2 cellular contexts compared by ENCODE assay signal in the genomic region with DNA sequence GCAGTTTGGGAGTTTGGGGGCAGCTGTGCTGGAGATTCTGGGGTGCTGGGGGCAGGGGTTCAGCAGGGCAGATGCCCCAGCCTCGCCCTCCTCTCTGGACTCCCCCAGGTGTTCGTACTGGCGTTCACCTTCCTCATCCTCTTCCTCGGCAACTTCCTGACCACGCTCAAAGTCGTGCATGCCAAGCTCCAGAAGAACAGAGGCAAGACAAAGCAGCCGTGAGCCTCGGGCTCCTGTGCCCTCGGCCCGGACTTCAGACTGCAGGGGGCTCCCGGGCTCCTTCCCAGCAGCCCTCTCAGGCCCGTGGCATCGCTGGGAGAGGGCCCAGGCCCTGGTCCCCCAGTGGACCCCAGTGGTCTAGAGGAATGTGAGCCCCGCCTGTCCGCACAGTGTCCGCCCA.
TF ChIP-seq lines count a peak whose summit lies in the region.

No MANE protein-coding gene starts in this region.

TF ChIP-seq in A549, 52 proteins besides CTCF, POLR2A, EP300 and RAD21:
- TF ChIP-seq HDAC2 (IDR thresholded peaks at IDR 0.05) (no peak), PHF8 (IDR thresholded peaks at IDR 0.05; ENCODE audit: borderline replicate concordance, low read depth) (no peak), SMC3 (IDR thresholded peaks at IDR 0.05) (no peak), NFE2L2 (conservative IDR thresholded peaks at IDR 0.05; ENCODE audit: low read length) (no peak), EHMT2 (IDR thresholded peaks at IDR 0.05; ENCODE audit: low read depth) (no peak), SREBF2 (IDR thresholded peaks at IDR 0.05) (no peak), JUN (IDR thresholded peaks at IDR 0.05) (no peak), BHLHE40 (IDR thresholded peaks at IDR 0.05; ENCODE audit: low read depth, low read length) (no peak), CBX8 (IDR thresholded peaks at IDR 0.05) (no peak), CHD2 (IDR thresholded peaks at IDR 0.05; ENCODE audit: low read length, partially characterized antibody) (no peak), FOXS1 (CRISPR knock-in tag; IDR thresholded peaks at IDR 0.05) (no peak), CBX2 (IDR thresholded peaks at IDR 0.05; ENCODE audit: borderline replicate concordance, low read depth) (no peak), KDM5A (IDR thresholded peaks at IDR 0.05) (no peak), ZSCAN20 (CRISPR knock-in tag; IDR thresholded peaks at IDR 0.05) (no peak)
- TF ChIP-seq, protein P1, sequence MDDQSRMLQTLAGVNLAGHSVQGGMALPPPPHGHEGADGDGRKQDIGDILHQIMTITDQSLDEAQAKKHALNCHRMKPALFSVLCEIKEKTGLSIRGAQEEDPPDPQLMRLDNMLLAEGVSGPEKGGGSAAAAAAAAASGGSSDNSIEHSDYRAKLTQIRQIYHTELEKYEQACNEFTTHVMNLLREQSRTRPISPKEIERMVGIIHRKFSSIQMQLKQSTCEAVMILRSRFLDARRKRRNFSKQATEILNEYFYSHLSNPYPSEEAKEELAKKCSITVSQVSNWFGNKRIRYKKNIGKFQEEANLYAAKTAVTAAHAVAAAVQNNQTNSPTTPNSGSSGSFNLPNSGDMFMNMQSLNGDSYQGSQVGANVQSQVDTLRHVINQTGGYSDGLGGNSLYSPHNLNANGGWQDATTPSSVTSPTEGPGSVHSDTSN (IDR thresholded peaks at IDR 0.05): no peak; the same call in 1 of the 2 replicates
- TF ChIP-seq, protein P2, sequence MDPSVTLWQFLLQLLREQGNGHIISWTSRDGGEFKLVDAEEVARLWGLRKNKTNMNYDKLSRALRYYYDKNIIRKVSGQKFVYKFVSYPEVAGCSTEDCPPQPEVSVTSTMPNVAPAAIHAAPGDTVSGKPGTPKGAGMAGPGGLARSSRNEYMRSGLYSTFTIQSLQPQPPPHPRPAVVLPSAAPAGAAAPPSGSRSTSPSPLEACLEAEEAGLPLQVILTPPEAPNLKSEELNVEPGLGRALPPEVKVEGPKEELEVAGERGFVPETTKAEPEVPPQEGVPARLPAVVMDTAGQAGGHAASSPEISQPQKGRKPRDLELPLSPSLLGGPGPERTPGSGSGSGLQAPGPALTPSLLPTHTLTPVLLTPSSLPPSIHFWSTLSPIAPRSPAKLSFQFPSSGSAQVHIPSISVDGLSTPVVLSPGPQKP (IDR thresholded peaks at IDR 0.05; ENCODE audit: low read depth, low read length): no peak
- TF ChIP-seq, protein P3, sequence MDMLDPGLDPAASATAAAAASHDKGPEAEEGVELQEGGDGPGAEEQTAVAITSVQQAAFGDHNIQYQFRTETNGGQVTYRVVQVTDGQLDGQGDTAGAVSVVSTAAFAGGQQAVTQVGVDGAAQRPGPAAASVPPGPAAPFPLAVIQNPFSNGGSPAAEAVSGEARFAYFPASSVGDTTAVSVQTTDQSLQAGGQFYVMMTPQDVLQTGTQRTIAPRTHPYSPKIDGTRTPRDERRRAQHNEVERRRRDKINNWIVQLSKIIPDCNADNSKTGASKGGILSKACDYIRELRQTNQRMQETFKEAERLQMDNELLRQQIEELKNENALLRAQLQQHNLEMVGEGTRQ (IDR thresholded peaks at IDR 0.05): no peak
TF ChIP-seq in A549: peak in this region for 0.

TF ChIP-seq in K562, 482 proteins besides CTCF, POLR2A, EP300 and RAD21:
- TF ChIP-seq EWSR1 (IDR thresholded peaks at IDR 0.05; ENCODE audit: borderline replicate concordance, low read depth, partially characterized antibody) (no peak), RBM22 (IDR thresholded peaks at IDR 0.05; ENCODE audit: low read depth, low read length, poor library complexity, severe bottlenecking) (peak; percentile 8)
